ENCODE assay signal across 1 cellular context in genomic region chr1:46612937-46613660, GRCh38.
TF ChIP-seq lines count a peak whose summit lies in the region.

No MANE protein-coding gene starts in this region.

TF ChIP-seq in WTC11, 78 proteins besides CTCF, POLR2A, EP300 and RAD21 (continued from another document):
- no peak for TF ChIP-seq ARID4B (CRISPR knock-in tag; IDR thresholded peaks at IDR 0.05; ENCODE audit: borderline replicate concordance)
- no peak for TF ChIP-seq MLX (CRISPR knock-in tag; IDR thresholded peaks at IDR 0.05)
- TF ChIP-seq AR (CRISPR knock-in tag; IDR thresholded peaks at IDR 0.05): no peak
- TF ChIP-seq E2F5 (CRISPR knock-in tag; IDR thresholded peaks at IDR 0.05): no peak
- TF ChIP-seq ZNF121 (CRISPR knock-in tag; IDR thresholded peaks at IDR 0.05): no peak
- TF ChIP-seq ZNF281 (CRISPR knock-in tag; IDR thresholded peaks at IDR 0.05): no peak
- no peak for TF ChIP-seq PRDM15 (CRISPR knock-in tag; IDR thresholded peaks at IDR 0.05)
- TF ChIP-seq ZNF138 (CRISPR knock-in tag; conservative IDR thresholded peaks at IDR 0.05): no peak
